10 cellular contexts compared by ENCODE assay signal in the genomic region with DNA sequence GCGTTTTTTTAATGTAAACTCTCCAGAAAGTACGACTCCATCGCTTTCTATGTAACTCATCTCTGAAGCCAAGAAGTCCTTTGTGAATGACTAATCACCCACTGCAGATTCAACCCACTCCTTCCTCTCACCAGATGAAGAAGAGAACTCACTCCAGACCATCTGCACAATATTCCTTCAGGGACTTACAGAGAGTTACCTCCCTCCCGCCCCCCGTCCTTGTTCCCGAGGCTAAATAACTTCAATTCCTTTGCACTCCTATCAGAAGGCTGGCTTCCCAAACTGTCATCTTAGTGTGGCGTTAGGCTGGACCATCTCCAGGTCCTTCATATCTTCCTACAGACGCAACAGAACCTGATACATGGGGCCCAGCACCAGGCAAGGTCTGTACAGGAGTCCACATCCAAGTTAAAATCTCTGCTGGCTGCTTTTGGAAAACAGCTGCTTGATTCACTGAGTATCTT.
A peak's percentile ranks its signal among the peaks of the same experiment; 100 is the strongest.
DNase-seq lines count a peak whose midpoint lies in the region; ATAC-seq and TF ChIP-seq lines count a peak whose summit lies in the region.
"Had no signal": no experiment of that assay in that cellular context is flagged by ENCODE, and none has a peak within 500 bp of the region (broad histone marks: within the 10 kb centered on the region; RNA-seq: fewer than 3 reads in every experiment).

No MANE protein-coding gene starts in this region.

- peaks cover 3% of the 10 kb centered on the region for H3K4me1 ChIP-seq in testis

- H3K9me3 Mint-ChIP-seq in activated naive CD4-positive, alpha-beta T cell treated with anti-CD3 and anti-CD28 coated beads, Interleukin-2, amount 10 ng/mL, durations not matched to agents 7 days and 5 days = peaks cover 4% of the 10 kb centered on the region
- H3K9me3 Mint-ChIP-seq in activated naive CD8-positive, alpha-beta T cell treated with anti-CD3 and anti-CD28 coated beads, Interleukin-2, amount 10 ng/mL, durations not matched to agents 7 days and 5 days = no peaks in the 10 kb centered on the region

- no peaks in the 10 kb centered on the region for H3K9me3 ChIP-seq in testis
- H3K9me3 ChIP-seq: mucosa of descending colon had no signal

- H3K27ac Mint-ChIP-seq in activated naive CD4-positive, alpha-beta T cell treated with anti-CD3 and anti-CD28 coated beads, Interleukin-2, amount 10 ng/mL, durations not matched to agents 7 days and 5 days = peak overlapping the region; percentile 47
- H3K27ac Mint-ChIP-seq in activated naive CD8-positive, alpha-beta T cell treated with anti-CD3 and anti-CD28 coated beads, Interleukin-2, amount 10 ng/mL, durations not matched to agents 7 days and 5 days = peak overlapping the region; percentile 63

- H3K4me3 Mint-ChIP-seq in activated naive CD4-positive, alpha-beta T cell treated with anti-CD3 and anti-CD28 coated beads, Interleukin-2, amount 10 ng/mL, durations not matched to agents 7 days and 5 days = no peak overlapping the region
- no peak overlapping the region for H3K4me3 Mint-ChIP-seq in activated naive CD8-positive, alpha-beta T cell treated with anti-CD3 and anti-CD28 coated beads, Interleukin-2, amount 10 ng/mL, durations not matched to agents 7 days and 5 days

- H3K4me1 Mint-ChIP-seq in activated naive CD4-positive, alpha-beta T cell treated with anti-CD3 and anti-CD28 coated beads, Interleukin-2, amount 10 ng/mL, durations not matched to agents 7 days and 5 days = peaks cover 65% of the 10 kb centered on the region
- peaks cover 35% of the 10 kb centered on the region for H3K4me1 Mint-ChIP-seq in activated naive CD8-positive, alpha-beta T cell treated with anti-CD3 and anti-CD28 coated beads, Interleukin-2, amount 10 ng/mL, durations not matched to agents 7 days and 5 days

- intact Hi-C loops in left cardiac atrium (cut with DNase I) = no loop called here
- intact Hi-C loops in testis (cut with DNase I; ENCODE audit: low total_unique reads) = no loop called here

- no peak for TF ChIP-seq POLR2A in testis (IDR thresholded peaks at IDR 0.05)

- no peaks in the 10 kb centered on the region for H3K36me3 ChIP-seq in testis (ENCODE audit: low read depth, missing control alignments)

- no peak for DNase-seq in activated naive CD4-positive, alpha-beta T cell treated with anti-CD3 and anti-CD28 coated beads, Interleukin-2, amount 10 ng/mL, durations not matched to agents 7 days and 5 days
- no peak for DNase-seq in activated naive CD4-positive, alpha-beta T cell (lab: John Stamatoyannopoulos, UW)
- no peak for DNase-seq in activated naive CD8-positive, alpha-beta T cell treated with anti-CD3 and anti-CD28 coated beads, Interleukin-2, amount 10 ng/mL, durations not matched to agents 7 days and 5 days
- DNase-seq in left cardiac atrium = peak; percentile 61
- DNase-seq in testis = peak; percentile 25
- no peak for DNase-seq in mesenteric fat pad (ENCODE audit: low spot score)
- no peak for DNase-seq in C1 segment of cervical spinal cord (lab: John Stamatoyannopoulos, UW)
- DNase-seq: cortex of kidney, mucosa of descending colon had no signal

- ATAC-seq in activated naive CD8-positive, alpha-beta T cell treated with anti-CD3 and anti-CD28 coated beads, Interleukin-2, amount 10 ng/mL, durations not matched to agents 7 days and 5 days (ENCODE audit: low read depth) = no peak
- ATAC-seq in left cardiac atrium (peak; percentile 51 to 78), GM19395 (IDR thresholded peaks at IDR 0.05; ENCODE audit: unreplicated experiment) (no peak)
- ATAC-seq: mucosa of descending colon had no signal

- H3K27me3 Mint-ChIP-seq in activated naive CD4-positive, alpha-beta T cell treated with anti-CD3 and anti-CD28 coated beads, Interleukin-2, amount 10 ng/mL, durations not matched to agents 7 days and 5 days = no peaks in the 10 kb centered on the region
- no peaks in the 10 kb centered on the region for H3K27me3 Mint-ChIP-seq in activated naive CD8-positive, alpha-beta T cell treated with anti-CD3 and anti-CD28 coated beads, Interleukin-2, amount 10 ng/mL, durations not matched to agents 7 days and 5 days

- peak overlapping the region in 1 of 2 donors; percentile 53 for H3K27ac ChIP-seq in testis

- CTCF ChIA-PET in activated naive CD4-positive, alpha-beta T cell treated with anti-CD3 and anti-CD28 coated beads, Interleukin-2, amount 10 ng/mL, durations not matched to agents 7 days and 5 days (lab: Charles Lee) = interaction anchor here (1.4 kb wide), 1 partner anchor 13 kb away, joined by 4 read pairs; no protein-coding TSS in a partner anchor

- WGBS in testis, 2 donors = 37 to 47% methylated on average over 8 of the region's 8 CpGs

- peaks cover 38% of the 10 kb centered on the region for H3K36me3 Mint-ChIP-seq in activated naive CD4-positive, alpha-beta T cell treated with anti-CD3 and anti-CD28 coated beads, Interleukin-2, amount 10 ng/mL, durations not matched to agents 7 days and 5 days
- peaks cover 16% of the 10 kb centered on the region for H3K36me3 Mint-ChIP-seq in activated naive CD8-positive, alpha-beta T cell treated with anti-CD3 and anti-CD28 coated beads, Interleukin-2, amount 10 ng/mL, durations not matched to agents 7 days and 5 days

- H3K4me3 ChIP-seq in testis = no peak overlapping the region
- H3K4me3 ChIP-seq: mucosa of descending colon had no signal

- POLR2A ChIA-PET in activated naive CD8-positive, alpha-beta T cell treated with anti-CD3 and anti-CD28 coated beads, Interleukin-2, amount 10 ng/mL, durations not matched to agents 7 days and 5 days (lab: Charles Lee) = no interaction called here

- no peaks in the 10 kb centered on the region for H3K27me3 ChIP-seq in testis

- TF ChIP-seq CTCF in testis (IDR thresholded peaks at IDR 0.05) = no peak

Comparison
In these comparisons a context has a peak if more than half of its experiments do, and no peak if none do; other contexts are left out.
1. DNase-seq: peak in left cardiac atrium (single experiment) and testis (single experiment); none in activated naive CD4-positive, alpha-beta T cell treated with anti-CD3 and anti-CD28 coated beads, Interleukin-2, amount 10 ng/mL, durations not matched to agents 7 days and 5 days (single experiment), activated naive CD4-positive, alpha-beta T cell (0 of 4), activated naive CD8-positive, alpha-beta T cell treated with anti-CD3 and anti-CD28 coated beads, Interleukin-2, amount 10 ng/mL, durations not matched to agents 7 days and 5 days (single experiment), mesenteric fat pad (single experiment) and C1 segment of cervical spinal cord (0 of 14).
2. ATAC-seq: peak in left cardiac atrium (2 of 2); none in activated naive CD8-positive, alpha-beta T cell treated with anti-CD3 and anti-CD28 coated beads, Interleukin-2, amount 10 ng/mL, durations not matched to agents 7 days and 5 days (single experiment) and GM19395 (single experiment).